ENCODE assay signal across 19 cellular contexts in the genomic region with DNA sequence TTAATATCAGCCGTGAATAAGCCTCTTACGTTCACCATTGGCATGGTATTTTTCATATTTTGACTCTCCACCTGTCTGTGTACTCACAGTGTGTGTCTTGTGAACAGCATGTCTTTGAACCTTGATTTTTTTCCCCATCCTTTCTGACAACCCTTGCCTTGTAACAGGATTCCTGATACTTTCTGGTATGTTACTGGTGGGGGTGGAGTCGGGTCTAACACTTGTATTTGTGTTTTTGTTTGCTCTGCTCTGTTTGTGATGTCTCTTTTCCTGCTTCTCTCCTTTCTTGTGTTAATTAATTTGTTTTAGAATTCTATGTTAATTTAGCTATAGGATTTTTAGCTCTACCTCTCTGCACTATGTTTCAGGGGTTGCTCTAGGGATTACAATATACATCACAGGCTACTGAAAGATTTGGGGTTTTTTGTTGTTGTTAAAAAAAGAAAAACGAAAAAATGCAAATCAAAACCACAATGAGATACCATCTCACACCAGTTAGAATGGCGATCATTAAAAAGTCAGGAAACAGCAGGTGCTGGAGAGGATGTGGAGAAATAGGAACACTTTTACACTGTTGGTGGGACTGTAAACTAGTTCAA.
A peak's percentile ranks its signal among the peaks of the same experiment; 100 is the strongest.
DNase-seq lines count a peak whose midpoint lies in the region; ATAC-seq and TF ChIP-seq lines count a peak whose summit lies in the region.
"Had no signal": no experiment of that assay in that cellular context is flagged by ENCODE, and none has a peak within 500 bp of the region (broad histone marks: within the 10 kb centered on the region; RNA-seq: fewer than 3 reads in every experiment).

No MANE protein-coding gene starts in this region.

- BruUV-seq in MCF 10A (replicated peaks; lab: Mats Ljungman, UMichigan), result no TSS peak

- H3K36me3 ChIP-seq in BLaER1 treated with 17β-estradiol and CSF1 and Interleukin-3, amounts not matched to agents 10 nM and 100 nM, result no peaks in the 10 kb centered on the region
- H3K36me3 ChIP-seq in HUES48 (ENCODE audit: control insufficient read depth, insufficient read depth, low read length) (no peaks in the 10 kb centered on the region), iPS-20b (ENCODE audit: insufficient read depth, low read depth, low read length) (no peaks in the 10 kb centered on the region)

- H3K4me3 Mint-ChIP-seq in WTC11 (peak overlapping the region; percentile 53), MCF 10A (ENCODE audit: unreplicated experiment) (no peak overlapping the region)

- peaks cover 5 to 79% (median 59%) of the 10 kb centered on the region in 10 experiments; a peak in 16 of 20 replicates for H3K4me1 ChIP-seq in BLaER1 treated with 17β-estradiol and CSF1 and Interleukin-3, amounts not matched to agents 10 nM and 100 nM
- H3K4me1 ChIP-seq in HUES48 (ENCODE audit: control insufficient read depth, insufficient read depth, low read length), result peaks cover 14% of the 10 kb centered on the region
- peaks cover 17% of the 10 kb centered on the region for H3K4me1 ChIP-seq in iPS-20b (ENCODE audit: insufficient read depth, low read length)
- H3K4me1 ChIP-seq: A549 had no signal

- H3K27me3 ChIP-seq in BLaER1 treated with 17β-estradiol and CSF1 and Interleukin-3, amounts not matched to agents 10 nM and 100 nM, result no peaks in the 10 kb centered on the region
- no peaks in the 10 kb centered on the region; the same call in 1 of the 2 replicates for H3K27me3 ChIP-seq in HUES48 (ENCODE audit: control insufficient read depth, insufficient read depth, low read length)
- peaks cover 15% of the 10 kb centered on the region for H3K27me3 ChIP-seq in iPS-20b (ENCODE audit: insufficient read depth, low read length)

- intact Hi-C loops in MCF 10A (cut with micrococcal nuclease), result no loop called here

- no peaks in the 10 kb centered on the region for H4K20me1 ChIP-seq in BLaER1 treated with 17β-estradiol and CSF1 and Interleukin-3, amounts not matched to agents 10 nM and 100 nM

- no peak overlapping the region for H3K4me3 ChIP-seq in BLaER1 treated with 17β-estradiol and CSF1 and Interleukin-3, amounts not matched to agents 10 nM and 100 nM
- H3K4me3 ChIP-seq in HUES48 (ENCODE audit: low read depth, low read length) (peak overlapping the region; percentile 24; the same call in 1 of the 2 replicates), iPS-20b (ENCODE audit: low read length) (peak overlapping the region; percentile 30; the same call in 1 of the 2 replicates)
- H3K4me3 ChIP-seq: A549 had no signal

- peak overlapping the region; percentile 99 for H3K27ac Mint-ChIP-seq in WTC11
- no peak overlapping the region for H3K27ac Mint-ChIP-seq in MCF 10A (ENCODE audit: low read depth, unreplicated experiment)

- H3K9me3 Mint-ChIP-seq in WTC11 (peaks cover 6% of the 10 kb centered on the region), MCF 10A (ENCODE audit: unreplicated experiment) (no peaks in the 10 kb centered on the region)

- peaks cover 0 to 17% (median 8%) of the 10 kb centered on the region in 11 experiments; a peak in 9 of 22 replicates for H3K9me3 ChIP-seq in BLaER1 treated with 17β-estradiol and CSF1 and Interleukin-3, amounts not matched to agents 10 nM and 100 nM (replicated peaks in 1 of 11)
- H3K9me3 ChIP-seq in HUES48 (ENCODE audit: control insufficient read depth, insufficient read depth, low read length) (no peaks in the 10 kb centered on the region), iPS-20b (ENCODE audit: insufficient read depth, low read depth, low read length) (no peaks in the 10 kb centered on the region)
- H3K9me3 ChIP-seq: A549 had no signal

- peak overlapping the region in 8 of 11 experiments; percentile 12 to 81 (median 64); a peak in 14 of 22 replicates for H3K4me2 ChIP-seq in BLaER1 treated with 17β-estradiol and CSF1 and Interleukin-3, amounts not matched to agents 10 nM and 100 nM
- H3K4me2 ChIP-seq: A549, KMS-11 had no signal

- CTCF ChIA-PET in WTC11 (lab: Charles Lee), result no interaction called here
- CTCF ChIA-PET in MCF 10A (lab: Yijun Ruan, JAX), result interaction anchor here (0.6 to 0.8 kb wide), 3 partner anchors 21 to 1762 kb away, joined by 3 to 4 read pairs (median 4); no protein-coding TSS in a partner anchor

- DNase-seq in WTC11 (ENCODE audit: low spot score) (no peak), MCF 10A (ENCODE audit: unreplicated experiment) (no peak)
- no peak for DNase-seq in stimulated activated CD8-positive, alpha-beta memory T cell treated with anti-CD3 and anti-CD28 coated beads, Interleukin-4, amount 100 ng/mL, for 48 hours
- DNase-seq: DMS 273 treated with DMSO at 0.1 percent for 48 hours, EL, HCEC 1CT, MM.1S, NCI-H1092 treated with DMSO at 0.1 percent for 48 hours, NCI-H2081 treated with DMSO at 0.1 percent for 48 hours, NCI-H510A, NCI-H774 had no signal

- POLR2A ChIA-PET in WTC11 (lab: Charles Lee), result interaction anchor here (0.7 kb wide), 1 partner anchor 173 kb away, joined by 6 read pairs; no protein-coding TSS in a partner anchor
- POLR2A ChIA-PET in MCF 10A (lab: Yijun Ruan, JAX), result no interaction called here

- H3K9ac ChIP-seq in BLaER1 treated with 17β-estradiol and CSF1 and Interleukin-3, amounts not matched to agents 10 nM and 100 nM, result no peak overlapping the region
- H3K9ac ChIP-seq in HUES48 (ENCODE audit: low read depth, low read length) (no peak overlapping the region), iPS-20b (ENCODE audit: low read depth, low read length) (no peak overlapping the region; the same call in 1 of the 2 replicates)
- H3K9ac ChIP-seq: KMS-11 had no signal

- peaks cover 64% of the 10 kb centered on the region for H3K4me1 Mint-ChIP-seq in WTC11
- H3K4me1 Mint-ChIP-seq in MCF 10A (ENCODE audit: insufficient read depth, unreplicated experiment), result no peaks in the 10 kb centered on the region

- peaks cover 10% of the 10 kb centered on the region for H3K36me3 Mint-ChIP-seq in WTC11
- no peaks in the 10 kb centered on the region for H3K36me3 Mint-ChIP-seq in MCF 10A (ENCODE audit: insufficient read depth, unreplicated experiment)

- H3K27me3 Mint-ChIP-seq in WTC11 (ENCODE audit: low read depth) (peaks cover 12% of the 10 kb centered on the region), MCF 10A (ENCODE audit: insufficient read depth, unreplicated experiment) (no peaks in the 10 kb centered on the region)

- TF ChIP-seq CTCF in WTC11 (IDR thresholded peaks at IDR 0.05) (no peak), MCF 10A (IDR thresholded peaks at IDR 0.05; ENCODE audit: unreplicated experiment) (no peak)

- no peak overlapping the region for H3K27ac ChIP-seq in BLaER1 treated with 17β-estradiol and CSF1 and Interleukin-3, amounts not matched to agents 10 nM and 100 nM
- peak overlapping the region; percentile 67 for H3K27ac ChIP-seq in HUES48 (ENCODE audit: low read depth, low read length)
- H3K27ac ChIP-seq in iPS-20b (ENCODE audit: low read length), result no peak overlapping the region
- H3K27ac ChIP-seq: A549, C4-2B, HL-60, KMS-11 had no signal

- ATAC-seq in WTC11 (peak; percentile 84), GM19023 (IDR thresholded peaks at IDR 0.05; ENCODE audit: unreplicated experiment) (no peak)
- ATAC-seq: A549 had no signal

TF ChIP-seq in WTC11, 78 proteins besides CTCF, POLR2A, EP300 and RAD21:
- TF ChIP-seq, protein P1, sequence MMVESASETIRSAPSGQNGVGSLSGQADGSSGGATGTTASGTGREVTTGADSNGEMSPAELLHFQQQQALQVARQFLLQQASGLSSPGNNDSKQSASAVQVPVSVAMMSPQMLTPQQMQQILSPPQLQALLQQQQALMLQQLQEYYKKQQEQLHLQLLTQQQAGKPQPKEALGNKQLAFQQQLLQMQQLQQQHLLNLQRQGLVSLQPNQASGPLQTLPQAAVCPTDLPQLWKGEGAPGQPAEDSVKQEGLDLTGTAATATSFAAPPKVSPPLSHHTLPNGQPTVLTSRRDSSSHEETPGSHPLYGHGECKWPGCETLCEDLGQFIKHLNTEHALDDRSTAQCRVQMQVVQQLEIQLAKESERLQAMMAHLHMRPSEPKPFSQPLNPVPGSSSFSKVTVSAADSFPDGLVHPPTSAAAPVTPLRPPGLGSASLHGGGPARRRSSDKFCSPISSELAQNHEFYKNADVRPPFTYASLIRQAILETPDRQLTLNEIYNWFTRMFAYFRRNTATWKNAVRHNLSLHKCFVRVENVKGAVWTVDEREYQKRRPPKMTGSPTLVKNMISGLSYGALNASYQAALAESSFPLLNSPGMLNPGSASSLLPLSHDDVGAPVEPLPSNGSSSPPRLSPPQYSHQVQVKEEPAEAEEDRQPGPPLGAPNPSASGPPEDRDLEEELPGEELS (CRISPR knock-in tag; IDR thresholded peaks at IDR 0.05), result peak; percentile 75; the same call in 1 of the 2 replicates
- TF ChIP-seq, protein P2, sequence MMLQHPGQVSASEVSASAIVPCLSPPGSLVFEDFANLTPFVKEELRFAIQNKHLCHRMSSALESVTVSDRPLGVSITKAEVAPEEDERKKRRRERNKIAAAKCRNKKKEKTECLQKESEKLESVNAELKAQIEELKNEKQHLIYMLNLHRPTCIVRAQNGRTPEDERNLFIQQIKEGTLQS (CRISPR knock-in tag; conservative IDR thresholded peaks at IDR 0.05), result no peak
TF ChIP-seq in WTC11: peak in this region for 1.

Comparison
In these comparisons a context has a peak if more than half of its experiments do, and no peak if none do; other contexts are left out.
1. H3K4me3 ChIP-seq: peak in HUES48 (single experiment) and iPS-20b (single experiment); none in BLaER1 treated with 17β-estradiol and CSF1 and Interleukin-3, amounts not matched to agents 10 nM and 100 nM (0 of 10).